ENCODE assay signal across 19 cellular contexts in genomic region chr16:2273484-2273883, GRCh38. TPM values are rescaled to one million over a fixed set of nuclear protein-coding genes. Genes with fewer than 3 reads are reported as not detected.
"Had no signal": no experiment of that assay in that cellular context is flagged by ENCODE, and none has a peak within 500 bp of the region (broad histone marks: within the 10 kb centered on the region; RNA-seq: fewer than 3 reads in every experiment).

No MANE protein-coding gene starts in this region.

- H3K9me3 ChIP-seq: heart left ventricle, transverse colon, vagina had no signal

- H3K4me3 ChIP-seq: cardiac muscle cell, heart left ventricle, transverse colon, vagina had no signal

- H3K36me3 ChIP-seq: cardiac muscle cell, transverse colon, vagina had no signal

- H3K27ac ChIP-seq: cardiac muscle cell, heart left ventricle, transverse colon, vagina had no signal

- H3K27me3 ChIP-seq: cardiac muscle cell, heart left ventricle, transverse colon, vagina had no signal

- FAIRE-seq: colon, endometrium had no signal

- DNase-seq: activated CD4-positive, alpha-beta memory T cell treated with anti-CD3 and anti-CD28 coated beads, Interleukin-2, amount 10 ng/mL, durations not matched to agents 7 days and 5 days; activated CD4-positive, alpha-beta T cell treated with anti-CD3 and anti-CD28 coated beads for 4 hours; activated CD8-positive, alpha-beta memory T cell treated with anti-CD3 and anti-CD28 coated beads, Interleukin-2, amount 10 ng/mL, durations not matched to agents 7 days and 5 days; amniotic stem cell; erythroblast; foreskin melanocyte; heart left ventricle; immature natural killer cell; nucleus accumbens; retina; stimulated activated CD4-positive, alpha-beta T cell treated with anti-CD3 and anti-CD28 coated beads, Interleukin-2, amount 100 ng/mL, for 24 hours; stimulated activated naive CD8-positive, alpha-beta T cell treated with anti-CD3 and anti-CD28 coated beads, Interleukin-15, Interleukin-2, amounts not matched to agents 100 U/mL and 50 U/mL, for 24 hours; SW 1271; transverse colon had no signal

- ATAC-seq: activated CD8-positive, alpha-beta memory T cell treated with anti-CD3 and anti-CD28 coated beads, Interleukin-2, amount 10 ng/mL, durations not matched to agents 7 days and 5 days; natural killer cell treated with Interleukin-12 subunit alpha and Interleukin-12 subunit beta and Interleukin-15 and Interleukin-18, amount 100 ng/mL, for 72 hours; stimulated activated naive CD8-positive, alpha-beta T cell treated with anti-CD3 and anti-CD28 coated beads, Interleukin-15, Interleukin-2, amounts not matched to agents 100 U/mL and 50 U/mL, for 24 hours had no signal

RNA-seq across cellular contexts. Expression of gene DNASE1L2, which starts 37.2 kb away (rescaled TPM):
- polyA plus RNA-seq: immature natural killer cell had no signal
